8 cellular contexts compared by ENCODE assay signal in genomic region chr1:178189814-178190213, GRCh38.
DNase-seq lines count a peak whose midpoint lies in the region; ATAC-seq, FAIRE-seq and TF ChIP-seq lines count a peak whose summit lies in the region.

No MANE protein-coding gene starts in this region.

- H2AFZ ChIP-seq in keratinocyte (ENCODE audit: control insufficient read depth, low read length), result no peak overlapping the region

- TF ChIP-seq CTCF in AG04450 (IDR thresholded peaks at IDR 0.05; ENCODE audit: low read depth, low read length) (peak; percentile 42), WERI-Rb-1 (IDR thresholded peaks at IDR 0.05; ENCODE audit: low read depth, low read length) (peak; percentile 94), keratinocyte (optimal IDR thresholded peaks at IDR 0.05 in 1 of 3, IDR thresholded peaks at IDR 0.05 in 1 of 3, conservative IDR thresholded peaks at IDR 0.05 in 1 of 3; ENCODE audit: extremely low read depth in 1 of 3, insufficient read depth in 2 of 3, low read length in 3 of 3) (peak; percentile 48 to 83 (median 53))

- H3K4me3 ChIP-seq in AG04450 (ENCODE audit: low read depth, low read length), result no peak overlapping the region
- no peak overlapping the region for H3K4me3 ChIP-seq in WERI-Rb-1 (ENCODE audit: low read depth, low read length)
- H3K4me3 ChIP-seq in keratinocyte (ENCODE audit: control insufficient read depth in 2 of 3, extremely low read depth in 1 of 3, insufficient read depth in 2 of 3, low read depth in 1 of 3, low read length in 3 of 3), result no peak overlapping the region

- H3K36me3 ChIP-seq in WERI-Rb-1 (no peaks in the 10 kb centered on the region), keratinocyte (ENCODE audit: control insufficient read depth in 2 of 2, extremely low read depth in 1 of 2, insufficient read depth in 2 of 2, low read length in 2 of 2) (no peaks in the 10 kb centered on the region)

- dilution Hi-C loops in keratinocyte (cut with MboI; ENCODE audit: extremely low pct_ligation_motif_present, low sequenced_read_pairs), result no loop called here

- H3K27me3 ChIP-seq in AG04450 (ENCODE audit: control insufficient read depth, insufficient read depth, low read length) (no peaks in the 10 kb centered on the region), WERI-Rb-1 (ENCODE audit: insufficient read depth, low read depth, severe bottlenecking) (no peaks in the 10 kb centered on the region), keratinocyte (ENCODE audit: control insufficient read depth, extremely low read depth, insufficient read depth, low read length) (no peaks in the 10 kb centered on the region)

- POLR2A ChIA-PET in AG04450 (lab: Yijun Ruan, JAX), result no interaction called here

- no peak overlapping the region for H3K9ac ChIP-seq in keratinocyte (ENCODE audit: control insufficient read depth, extremely low read depth, insufficient read depth, low read length)

- ATAC-seq in GM18868 (IDR thresholded peaks at IDR 0.05; ENCODE audit: unreplicated experiment), result peak; percentile 83
- no peak for ATAC-seq in HG03378 (IDR thresholded peaks at IDR 0.05; ENCODE audit: unreplicated experiment)
- ATAC-seq in HG02870 (IDR thresholded peaks at IDR 0.05; ENCODE audit: unreplicated experiment), result no peak
- no peak for ATAC-seq in GM21737 (IDR thresholded peaks at IDR 0.05; ENCODE audit: unreplicated experiment)

- CTCF ChIA-PET in AG04450 (lab: Charles Lee), result interaction anchor here (2.7 kb wide), 1 partner anchor 158 kb away, joined by 11 read pairs; no protein-coding TSS in a partner anchor

- H3K79me2 ChIP-seq in keratinocyte (ENCODE audit: control insufficient read depth, insufficient read depth, low read length), result peaks cover 81% of the 10 kb centered on the region

- DNase-seq in AG04450 (ENCODE audit: low read depth, low spot score) (no peak), LoVo (ENCODE audit: low spot score) (peak; percentile 9), WERI-Rb-1 (peak; percentile 70), keratinocyte (ENCODE audit: low read depth, low spot score) (no peak)

- no peak overlapping the region for H3K4me2 ChIP-seq in keratinocyte (ENCODE audit: control insufficient read depth, extremely low read depth, insufficient read depth, low read depth, low read length)

- H3K9me1 ChIP-seq in keratinocyte (ENCODE audit: control insufficient read depth, extremely low read depth, insufficient read depth, low read length), result no peaks in the 10 kb centered on the region

- H3K27ac ChIP-seq in AG04450 (ENCODE audit: low read depth, low read length) (no peak overlapping the region), WERI-Rb-1 (no peak overlapping the region), keratinocyte (ENCODE audit: control insufficient read depth, insufficient read depth, low read length) (no peak overlapping the region)

- no peaks in the 10 kb centered on the region for H3K9me3 ChIP-seq in AG04450 (ENCODE audit: control insufficient read depth, insufficient read depth, low read length)
- no peaks in the 10 kb centered on the region for H3K9me3 ChIP-seq in WERI-Rb-1 (ENCODE audit: severe bottlenecking)
- H3K9me3 ChIP-seq in keratinocyte (ENCODE audit: control insufficient read depth, low read depth, low read length), result no peaks in the 10 kb centered on the region

- peaks cover 8% of the 10 kb centered on the region for H3K4me1 ChIP-seq in keratinocyte (ENCODE audit: control insufficient read depth, extremely low read depth, insufficient read depth, low read length)

- peak; percentile 32 for FAIRE-seq in keratinocyte (lab: Jason Lieb, UNC)

- no peaks in the 10 kb centered on the region for H4K20me1 ChIP-seq in keratinocyte (ENCODE audit: control insufficient read depth, extremely low read depth, insufficient read depth, low read length)

Comparison
In these comparisons a context has a peak if more than half of its experiments do, and no peak if none do; other contexts are left out.
1. DNase-seq: peak in LoVo (single experiment) and WERI-Rb-1 (single experiment); none in AG04450 (single experiment) and keratinocyte (single experiment).
2. CTCF ChIP-seq: peak in every context shown above with its lines; median percentile 94 in WERI-Rb-1; 53 in keratinocyte; 42 in AG04450.